ENCODE assay signal across 16 cellular contexts in the genomic region with DNA sequence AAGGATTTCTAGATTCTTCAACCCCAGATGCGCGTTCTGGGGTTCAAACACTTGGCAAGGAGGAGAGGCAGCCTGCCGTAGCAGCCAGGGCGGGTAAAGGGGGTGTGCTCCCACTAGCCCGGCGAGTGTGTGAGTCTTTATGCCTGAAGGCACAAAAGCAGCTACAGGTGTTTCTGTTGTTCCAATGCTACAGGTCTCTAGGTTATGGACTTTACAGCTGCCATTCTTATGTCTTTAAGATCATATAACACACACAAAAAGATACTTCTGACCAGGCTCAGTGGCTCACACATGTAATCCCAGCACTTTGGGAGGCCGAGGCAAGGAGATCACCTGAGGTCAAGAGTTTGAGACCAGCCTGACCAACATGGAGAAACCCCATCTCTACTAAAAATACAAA.
A peak's percentile ranks its signal among the peaks of the same experiment; 100 is the strongest.
DNase-seq lines count a peak whose midpoint lies in the region; ATAC-seq and TF ChIP-seq lines count a peak whose summit lies in the region.
"Had no signal": no experiment of that assay in that cellular context is flagged by ENCODE, and none has a peak within 500 bp of the region (broad histone marks: within the 10 kb centered on the region; RNA-seq: fewer than 3 reads in every experiment).

No MANE protein-coding gene starts in this region.

- no peak overlapping the region for H3K4me3 ChIP-seq in GM23338
- H3K4me3 ChIP-seq: BLaER1 had no signal

- H3K9me3 Mint-ChIP-seq in GM23338 = no peaks in the 10 kb centered on the region
- H3K9me3 Mint-ChIP-seq in stimulated activated naive B cell treated with anti-CD40 and anti-IgM and Interleukin-4, amounts not matched to agents 10 μg/mL and 1 μg/mL and 100 μg/mL, for 72 hours = no peaks in the 10 kb centered on the region
- H3K9me3 Mint-ChIP-seq: CD4-positive, alpha-beta memory T cell had no signal

- ATAC-seq in GM23338 = no peak
- ATAC-seq in stimulated activated naive B cell treated with anti-CD40 and anti-IgM and Interleukin-4, amounts not matched to agents 10 μg/mL and 1 μg/mL and 100 μg/mL, for 72 hours (replicated peaks) = no peak
- ATAC-seq in GM18517 (IDR thresholded peaks at IDR 0.05; ENCODE audit: unreplicated experiment) = no peak
- ATAC-seq in foreskin keratinocyte = no peak
- ATAC-seq: HCT116 had no signal

- H3F3A ChIP-seq in GM23338 (replicated peaks; ENCODE audit: low read depth) = peaks cover 3% of the 10 kb centered on the region; the same call in 1 of the 2 replicates

- H3K27me3 Mint-ChIP-seq in GM23338 (ENCODE audit: insufficient read depth, low read depth, poor library complexity) = peaks cover 5% of the 10 kb centered on the region
- no peaks in the 10 kb centered on the region for H3K27me3 Mint-ChIP-seq in stimulated activated naive B cell treated with anti-CD40 and anti-IgM and Interleukin-4, amounts not matched to agents 10 μg/mL and 1 μg/mL and 100 μg/mL, for 72 hours
- H3K27me3 Mint-ChIP-seq: CD4-positive, alpha-beta memory T cell had no signal

- peaks cover 48% of the 10 kb centered on the region for H3K4me1 Mint-ChIP-seq in GM23338
- H3K4me1 Mint-ChIP-seq in stimulated activated naive B cell treated with anti-CD40 and anti-IgM and Interleukin-4, amounts not matched to agents 10 μg/mL and 1 μg/mL and 100 μg/mL, for 72 hours = no peaks in the 10 kb centered on the region
- H3K4me1 Mint-ChIP-seq: CD14-positive monocyte had no signal

- H3K4me3 Mint-ChIP-seq in GM23338 = no peak overlapping the region
- H3K4me3 Mint-ChIP-seq in stimulated activated naive B cell treated with anti-CD40 and anti-IgM and Interleukin-4, amounts not matched to agents 10 μg/mL and 1 μg/mL and 100 μg/mL, for 72 hours = no peak overlapping the region
- H3K4me3 Mint-ChIP-seq: CD14-positive monocyte; CD4-positive, alpha-beta memory T cell had no signal

- peak overlapping the region; percentile 39; the same call in 1 of the 2 replicates for H3K27ac ChIP-seq in GM23338 (ENCODE audit: low read depth)
- no peak overlapping the region for H3K27ac ChIP-seq in foreskin keratinocyte
- H3K27ac ChIP-seq: BLaER1 had no signal

- peak; percentile 29 to 37 for DNase-seq in NCI-H2081 (lab: John Stamatoyannopoulos, UW)
- no peak for DNase-seq in NCI-H2081 treated with DMSO at 0.1 percent for 48 hours (lab: John Stamatoyannopoulos, UW)
- no peak for DNase-seq in GM23338 (ENCODE audit: low spot score)
- DNase-seq in NCI-H69 (lab: John Stamatoyannopoulos, UW) = peak; percentile 28
- DNase-seq in stimulated activated naive B cell treated with anti-CD40 and anti-IgM and Interleukin-4, amounts not matched to agents 10 μg/mL and 1 μg/mL and 100 μg/mL, for 72 hours = no peak
- DNase-seq in NCI-H446 treated with DMSO at 0.1 percent for 48 hours (lab: John Stamatoyannopoulos, UW) = no peak
- no peak for DNase-seq in foreskin keratinocyte
- DNase-seq: 8988T; Calu3; CD4-positive, alpha-beta memory T cell; DMS79 treated with DMSO at 0.1 percent for 48 hours; GF-D8 had no signal

- no peaks in the 10 kb centered on the region for H3K79me2 ChIP-seq in GM23338 (replicated peaks; ENCODE audit: insufficient read depth)

- 0 out of 2 replicates have a peak overlapping the region, but pooled peaks have one; percentile 22 for H3K4me2 ChIP-seq in GM23338
- H3K4me2 ChIP-seq: BLaER1 had no signal

- no peaks in the 10 kb centered on the region for H3K36me3 ChIP-seq in GM23338 (ENCODE audit: insufficient read depth)
- H3K36me3 ChIP-seq: BLaER1 had no signal

- no peaks in the 10 kb centered on the region for H3K9me2 ChIP-seq in GM23338 (ENCODE audit: insufficient read depth)

- H2AFZ ChIP-seq in GM23338 = no peak overlapping the region

- no peaks in the 10 kb centered on the region for H4K20me1 ChIP-seq in GM23338 (replicated peaks; ENCODE audit: insufficient read depth)
- H4K20me1 ChIP-seq: BLaER1 had no signal

- H3K27me3 ChIP-seq in GM23338 (ENCODE audit: insufficient read depth) = no peaks in the 10 kb centered on the region
- H3K27me3 ChIP-seq in foreskin keratinocyte = no peaks in the 10 kb centered on the region
- H3K27me3 ChIP-seq: BLaER1 had no signal

- H3K4me1 ChIP-seq in GM23338 (ENCODE audit: insufficient read depth) (peaks cover 62% of the 10 kb centered on the region), foreskin keratinocyte (no peaks in the 10 kb centered on the region)
- H3K4me1 ChIP-seq: BLaER1 had no signal

- TF ChIP-seq CTCF in GM23338 (conservative IDR thresholded peaks at IDR 0.05; ENCODE audit: low read depth in 2 of 2) (no peak), foreskin keratinocyte (conservative IDR thresholded peaks at IDR 0.05) (no peak)

- H3K27ac Mint-ChIP-seq in GM23338 = no peak overlapping the region
- peak overlapping the region; percentile 31 for H3K27ac Mint-ChIP-seq in stimulated activated naive B cell treated with anti-CD40 and anti-IgM and Interleukin-4, amounts not matched to agents 10 μg/mL and 1 μg/mL and 100 μg/mL, for 72 hours
- H3K27ac Mint-ChIP-seq: CD14-positive monocyte; CD4-positive, alpha-beta memory T cell had no signal

- peaks cover 20% of the 10 kb centered on the region; the same call in 2 of the 3 replicates for H3K36me3 Mint-ChIP-seq in GM23338 (ENCODE audit: low read depth)
- H3K36me3 Mint-ChIP-seq in stimulated activated naive B cell treated with anti-CD40 and anti-IgM and Interleukin-4, amounts not matched to agents 10 μg/mL and 1 μg/mL and 100 μg/mL, for 72 hours = no peaks in the 10 kb centered on the region
- H3K36me3 Mint-ChIP-seq: CD14-positive monocyte; CD4-positive, alpha-beta memory T cell had no signal

TF ChIP-seq in GM23338, 12 proteins besides CTCF, POLR2A, EP300 and RAD21 (continues in another document):
- TF ChIP-seq EZH2phosphoT487 (IDR thresholded peaks at IDR 0.05; ENCODE audit: unreplicated experiment) (no peak), CREB1 (CRISPR knock-in tag; IDR thresholded peaks at IDR 0.05; ENCODE audit: low read depth) (no peak), JUNB (IDR thresholded peaks at IDR 0.05; ENCODE audit: unreplicated experiment) (no peak), ETS1 (IDR thresholded peaks at IDR 0.05) (no peak), EZH2 (IDR thresholded peaks at IDR 0.05; ENCODE audit: low read depth, unreplicated experiment) (no peak), STAT1 (IDR thresholded peaks at IDR 0.05; ENCODE audit: unreplicated experiment) (no peak), NANOG (IDR thresholded peaks at IDR 0.05; ENCODE audit: borderline replicate concordance) (no peak)

Comparison
In these comparisons a context has a peak if more than half of its experiments do, and no peak if none do; other contexts are left out.
1. DNase-seq: peak in NCI-H2081 (2 of 2) and NCI-H69 (single experiment); none in NCI-H2081 treated with DMSO at 0.1 percent for 48 hours (single experiment), GM23338 (single experiment), stimulated activated naive B cell treated with anti-CD40 and anti-IgM and Interleukin-4, amounts not matched to agents 10 μg/mL and 1 μg/mL and 100 μg/mL, for 72 hours (single experiment), NCI-H446 treated with DMSO at 0.1 percent for 48 hours (single experiment) and foreskin keratinocyte (0 of 2).